Comparison of ENCODE assay signal across 27 cellular contexts in the genomic region with DNA sequence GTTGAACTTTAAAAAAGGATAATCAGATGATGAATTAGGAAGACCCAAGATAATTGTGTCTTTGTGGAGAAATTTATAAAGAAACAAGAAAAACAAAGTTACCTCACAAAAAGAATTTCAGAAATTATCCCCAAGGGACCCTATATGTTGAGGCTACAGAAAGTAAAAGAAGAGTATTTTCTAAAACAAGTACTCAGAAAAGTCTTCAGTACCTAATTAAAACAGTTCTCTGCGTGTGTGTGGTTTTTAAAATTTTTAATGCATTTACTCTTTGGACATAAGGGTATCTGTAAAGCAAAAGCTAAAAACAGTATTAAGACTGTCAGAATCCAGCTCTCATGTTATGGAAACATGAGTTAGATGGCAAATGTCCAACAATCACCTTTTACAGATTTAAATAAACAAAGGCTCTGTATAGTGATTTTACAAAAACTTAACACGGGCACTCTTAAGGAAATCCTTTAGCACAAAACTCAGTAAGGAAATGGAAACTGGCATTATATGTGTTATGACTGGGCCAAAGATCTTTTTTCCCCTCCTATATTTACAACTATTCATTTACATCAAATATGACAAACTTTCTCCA.
"Had no signal": no experiment of that assay in that cellular context is flagged by ENCODE, and none has a peak within 500 bp of the region (broad histone marks: within the 10 kb centered on the region; RNA-seq: fewer than 3 reads in every experiment).

No MANE protein-coding gene starts in this region.

- H3K4me1 ChIP-seq: parathyroid adenoma, suprapubic skin, uterus had no signal

- H3K27ac Mint-ChIP-seq: endodermal cell; immature natural killer cell; memory B cell; natural killer cell; progenitor cell of endocrine pancreas; stimulated activated naive B cell treated with anti-CD40 and anti-IgM and Interleukin-4, amounts not matched to agents 10 μg/mL and 1 μg/mL and 100 μg/mL, for 72 hours; stimulated activated naive CD8-positive, alpha-beta T cell treated with anti-CD3 and anti-CD28 coated beads, Interleukin-15, amount 100 ng/mL, for 72 hours had no signal

- DNase-seq: cortex of kidney; effector CD8-positive, alpha-beta T cell; foreskin keratinocyte; heart right ventricle; hypothalamus; immature natural killer cell; islet precursor cell; left ventricle myocardium superior; lower lobe of right lung; natural killer cell; occipital lobe; right lobe of liver; small intestine; stimulated activated CD4-positive, alpha-beta T cell treated with anti-CD3 and anti-CD28 coated beads, Interleukin-15, amount 100 ng/mL, for 24 hours; stimulated activated CD4-positive, alpha-beta T cell treated with anti-CD3 and anti-CD28 coated beads, Interleukin-2, amount 100 ng/mL, for 48 hours; stimulated activated naive B cell treated with anti-CD40 and anti-IgM and Interleukin-4, amounts not matched to agents 10 μg/mL and 1 μg/mL and 100 μg/mL, for 72 hours; stimulated activated naive CD8-positive, alpha-beta T cell treated with anti-CD3 and anti-CD28 coated beads, Interleukin-15, amount 100 ng/mL, for 72 hours; transverse colon; upper lobe of right lung; uterus had no signal

- H3K36me3 Mint-ChIP-seq: immature natural killer cell; memory B cell; natural killer cell; stimulated activated naive B cell treated with anti-CD40 and anti-IgM and Interleukin-4, amounts not matched to agents 10 μg/mL and 1 μg/mL and 100 μg/mL, for 72 hours had no signal

- H3K9me3 ChIP-seq: esophagus muscularis mucosa, gastroesophageal sphincter, heart right ventricle, lower lobe of right lung, right lobe of liver, suprapubic skin, transverse colon, upper lobe of right lung, uterus had no signal

- H3K4me3 Mint-ChIP-seq: endodermal cell; immature natural killer cell; memory B cell; natural killer cell; stimulated activated naive B cell treated with anti-CD40 and anti-IgM and Interleukin-4, amounts not matched to agents 10 μg/mL and 1 μg/mL and 100 μg/mL, for 72 hours; stimulated activated naive CD8-positive, alpha-beta T cell treated with anti-CD3 and anti-CD28 coated beads, Interleukin-15, amount 100 ng/mL, for 72 hours had no signal

- H3K9me3 Mint-ChIP-seq: endodermal cell; immature natural killer cell; memory B cell; natural killer cell; stimulated activated naive B cell treated with anti-CD40 and anti-IgM and Interleukin-4, amounts not matched to agents 10 μg/mL and 1 μg/mL and 100 μg/mL, for 72 hours; stimulated activated naive CD8-positive, alpha-beta T cell treated with anti-CD3 and anti-CD28 coated beads, Interleukin-15, amount 100 ng/mL, for 72 hours had no signal

- H3K79me2 ChIP-seq: parathyroid adenoma had no signal

- H2AFZ ChIP-seq: parathyroid adenoma had no signal

- FAIRE-seq: small intestine had no signal

- H3K27me3 ChIP-seq: esophagus muscularis mucosa, foreskin keratinocyte, gastroesophageal sphincter, heart right ventricle, right lobe of liver, suprapubic skin, transverse colon, upper lobe of right lung, uterus had no signal

- H3K27me3 Mint-ChIP-seq: progenitor cell of endocrine pancreas had no signal

- H3K4me1 Mint-ChIP-seq: immature natural killer cell; memory B cell; natural killer cell; stimulated activated naive B cell treated with anti-CD40 and anti-IgM and Interleukin-4, amounts not matched to agents 10 μg/mL and 1 μg/mL and 100 μg/mL, for 72 hours; stimulated activated naive CD8-positive, alpha-beta T cell treated with anti-CD3 and anti-CD28 coated beads, Interleukin-15, amount 100 ng/mL, for 72 hours had no signal

- ATAC-seq: foreskin keratinocyte; gastroesophageal sphincter; heart right ventricle; left ventricle myocardium superior; lower lobe of right lung; natural killer cell; right lobe of liver; stimulated activated naive B cell treated with anti-CD40 and anti-IgM and Interleukin-4, amounts not matched to agents 10 μg/mL and 1 μg/mL and 100 μg/mL, for 72 hours; stimulated activated naive CD8-positive, alpha-beta T cell treated with anti-CD3 and anti-CD28 coated beads, Interleukin-15, amount 100 ng/mL, for 72 hours; upper lobe of right lung had no signal

- H3K36me3 ChIP-seq: right lobe of liver, transverse colon, uterus had no signal

- H3K4me3 ChIP-seq: esophagus muscularis mucosa, gastroesophageal sphincter, heart right ventricle, lower lobe of right lung, right lobe of liver, suprapubic skin, transverse colon, upper lobe of right lung, uterus had no signal

- H3K27ac ChIP-seq: esophagus muscularis mucosa, foreskin keratinocyte, lower lobe of right lung, parathyroid adenoma, right lobe of liver, suprapubic skin, transverse colon, upper lobe of right lung, uterus had no signal

- H3K9ac ChIP-seq: parathyroid adenoma had no signal
